1 cellular context compared by ENCODE assay signal in the genomic region with DNA sequence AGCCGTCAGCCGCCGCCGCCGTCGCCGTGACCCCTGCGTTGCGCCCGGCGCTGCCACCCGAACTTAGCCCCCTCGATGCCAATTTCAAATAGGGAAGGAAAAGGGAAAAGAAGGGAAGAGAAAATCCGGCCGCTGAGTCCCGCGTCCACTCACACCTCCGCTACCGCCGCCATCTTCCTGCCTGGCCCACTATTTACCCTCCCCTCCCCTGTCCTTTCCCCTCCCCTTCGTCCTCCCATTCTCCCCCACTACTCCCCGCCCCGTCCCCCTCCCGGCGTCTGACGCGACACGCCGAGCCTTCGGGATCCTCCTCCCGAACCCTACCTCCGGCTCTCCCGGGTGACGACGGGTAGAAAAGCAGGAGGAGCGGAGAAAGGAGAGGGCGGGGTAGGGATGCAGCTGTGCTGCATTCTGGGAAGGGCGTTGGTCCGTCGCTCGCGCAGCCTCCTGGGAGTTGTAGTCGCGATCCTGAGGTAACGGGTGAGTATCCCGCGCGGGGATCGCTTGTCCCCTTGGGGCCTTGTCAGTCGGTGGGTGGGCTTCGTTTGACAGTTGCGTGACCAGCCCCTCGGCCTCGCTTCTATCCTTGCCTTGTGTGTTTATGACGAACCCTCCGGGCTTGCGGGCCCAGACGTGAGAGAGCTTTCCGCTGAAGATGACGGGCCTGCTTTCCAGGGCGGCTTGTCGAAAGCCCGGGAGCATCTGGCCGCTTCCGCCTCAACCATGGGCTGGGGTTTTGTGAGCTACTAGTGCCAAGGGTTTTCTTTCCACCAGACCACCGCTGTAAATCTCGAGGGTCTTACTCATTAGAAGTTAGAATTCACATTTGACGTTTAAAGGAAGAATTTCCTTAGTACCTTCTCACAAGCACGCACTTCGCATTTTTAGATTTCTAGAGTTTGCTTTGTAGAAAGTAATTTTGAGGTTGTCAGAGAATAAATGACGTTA.
TF ChIP-seq lines count a peak whose summit lies in the region.

A gene with protein sequence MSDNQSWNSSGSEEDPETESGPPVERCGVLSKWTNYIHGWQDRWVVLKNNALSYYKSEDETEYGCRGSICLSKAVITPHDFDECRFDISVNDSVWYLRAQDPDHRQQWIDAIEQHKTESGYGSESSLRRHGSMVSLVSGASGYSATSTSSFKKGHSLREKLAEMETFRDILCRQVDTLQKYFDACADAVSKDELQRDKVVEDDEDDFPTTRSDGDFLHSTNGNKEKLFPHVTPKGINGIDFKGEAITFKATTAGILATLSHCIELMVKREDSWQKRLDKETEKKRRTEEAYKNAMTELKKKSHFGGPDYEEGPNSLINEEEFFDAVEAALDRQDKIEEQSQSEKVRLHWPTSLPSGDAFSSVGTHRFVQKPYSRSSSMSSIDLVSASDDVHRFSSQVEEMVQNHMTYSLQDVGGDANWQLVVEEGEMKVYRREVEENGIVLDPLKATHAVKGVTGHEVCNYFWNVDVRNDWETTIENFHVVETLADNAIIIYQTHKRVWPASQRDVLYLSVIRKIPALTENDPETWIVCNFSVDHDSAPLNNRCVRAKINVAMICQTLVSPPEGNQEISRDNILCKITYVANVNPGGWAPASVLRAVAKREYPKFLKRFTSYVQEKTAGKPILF (minus strand): TSS at position 195 of the 948 bp plus-strand sequence. CDS start 422 bp downstream, outside the sequence.
POLK (plus strand) TSS at position 457 of the 948 bp plus-strand sequence.

TF ChIP-seq in K562, 482 proteins besides CTCF, POLR2A, EP300 and RAD21 (continued from another document and continues in another):
- TF ChIP-seq BCLAF1 (IDR thresholded peaks at IDR 0.05; ENCODE audit: borderline replicate concordance in 1 of 2, control insufficient read depth in 1 of 2, low read depth in 2 of 2, low read length in 1 of 2) (0 out of 4 replicates have a peak, but pooled peaks of 1 of the 2 experiments have one; percentile 27), RNF2 (IDR thresholded peaks at IDR 0.05) (no peak; the same call in 1 of the 2 replicates), ZFP36 (IDR thresholded peaks at IDR 0.05; ENCODE audit: low read depth, low read length, partially characterized antibody) (no peak), ZNF165 (CRISPR knock-in tag; IDR thresholded peaks at IDR 0.05; ENCODE audit: borderline replicate concordance) (peak; percentile 79; the same call in 1 of the 2 replicates), ZKSCAN3 (CRISPR knock-in tag; IDR thresholded peaks at IDR 0.05) (no peak), ZNF23 (CRISPR knock-in tag; IDR thresholded peaks at IDR 0.05) (no peak), ZNF592 (IDR thresholded peaks at IDR 0.05) (peak; percentile 60; the same call in 1 of the 2 replicates), POLR2AphosphoS5 (IDR thresholded peaks at IDR 0.05; ENCODE audit: control insufficient read depth, insufficient read depth, low read depth, low read length) (peak; percentile 21; the same call in 1 of the 2 replicates), POLR2B (IDR thresholded peaks at IDR 0.05; ENCODE audit: low read depth, partially characterized antibody) (peak; percentile 88), ZNF224 (CRISPR knock-in tag; IDR thresholded peaks at IDR 0.05) (no peak), MAFF (IDR thresholded peaks at IDR 0.05; ENCODE audit: low read length) (no peak), ELK3 (CRISPR knock-in tag; IDR thresholded peaks at IDR 0.05) (no peak), MXI1 (IDR thresholded peaks at IDR 0.05; ENCODE audit: low read depth, low read length) (no peak), ZBTB34 (CRISPR knock-in tag; IDR thresholded peaks at IDR 0.05) (no peak), MITF (IDR thresholded peaks at IDR 0.05) (no peak), HLTF (IDR thresholded peaks at IDR 0.05) (no peak), ZNF217 (CRISPR knock-in tag; IDR thresholded peaks at IDR 0.05) (no peak), ZNF212 (CRISPR knock-in tag; IDR thresholded peaks at IDR 0.05) (no peak), GATA2 (CRISPR knock-in tag; IDR thresholded peaks at IDR 0.05) (no peak), MEF2A (IDR thresholded peaks at IDR 0.05; ENCODE audit: control insufficient read depth, low read depth, low read length) (no peak), ZNF445 (CRISPR knock-in tag; IDR thresholded peaks at IDR 0.05; ENCODE audit: low read depth) (0 out of 2 replicates have a peak, but pooled peaks have one; percentile 58), TAL1 (IDR thresholded peaks at IDR 0.05) (no peak), GTF2A2 (tag; IDR thresholded peaks at IDR 0.05) (no peak), GTF3C2 (IDR thresholded peaks at IDR 0.05; ENCODE audit: borderline replicate concordance, extremely low read depth, insufficient read length) (no peak), ZNF41 (CRISPR knock-in tag; conservative IDR thresholded peaks at IDR 0.05) (no peak), ZC3H4 (CRISPR knock-in tag; IDR thresholded peaks at IDR 0.05; ENCODE audit: borderline replicate concordance) (no peak), ZSCAN29 (IDR thresholded peaks at IDR 0.05) (no peak), GTF2F1 (IDR thresholded peaks at IDR 0.05; ENCODE audit: low read depth, low read length) (no peak), ZNF79 (CRISPR knock-in tag; IDR thresholded peaks at IDR 0.05; ENCODE audit: low read depth) (no peak), NFXL1 (CRISPR knock-in tag; IDR thresholded peaks at IDR 0.05) (no peak), ZNF707 (CRISPR knock-in tag; conservative IDR thresholded peaks at IDR 0.05) (no peak), TBP (optimal IDR thresholded peaks at IDR 0.05; ENCODE audit: low read depth, low read length) (peak; percentile 71), SAP30 (IDR thresholded peaks at IDR 0.05; ENCODE audit: borderline replicate concordance, insufficient read depth, low read depth, low read length, poor library complexity, severe bottlenecking) (peak; percentile 71), PCBP2 (IDR thresholded peaks at IDR 0.05; ENCODE audit: low read depth, low read length, poor library complexity, severe bottlenecking) (no peak), RB1 (IDR thresholded peaks at IDR 0.05; ENCODE audit: low read depth) (peak; percentile 52)
- TF ChIP-seq, protein P1, sequence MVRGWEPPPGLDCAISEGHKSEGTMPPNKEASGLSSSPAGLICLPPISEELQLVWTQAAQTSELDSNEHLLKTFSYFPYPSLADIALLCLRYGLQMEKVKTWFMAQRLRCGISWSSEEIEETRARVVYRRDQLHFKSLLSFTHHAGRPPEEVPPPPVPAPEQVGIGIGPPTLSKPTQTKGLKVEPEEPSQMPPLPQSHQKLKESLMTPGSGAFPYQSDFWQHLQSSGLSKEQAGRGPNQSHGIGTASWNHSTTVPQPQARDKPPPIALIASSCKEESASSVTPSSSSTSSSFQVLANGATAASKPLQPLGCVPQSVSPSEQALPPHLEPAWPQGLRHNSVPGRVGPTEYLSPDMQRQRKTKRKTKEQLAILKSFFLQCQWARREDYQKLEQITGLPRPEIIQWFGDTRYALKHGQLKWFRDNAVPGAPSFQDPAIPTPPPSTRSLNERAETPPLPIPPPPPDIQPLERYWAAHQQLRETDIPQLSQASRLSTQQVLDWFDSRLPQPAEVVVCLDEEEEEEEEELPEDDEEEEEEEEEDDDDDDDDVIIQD (CRISPR knock-in tag; IDR thresholded peaks at IDR 0.05), result no peak
